Comparison of ENCODE assay signal across 8 cellular contexts in genomic region chr7:149838992-149839408, GRCh38. TPM values are rescaled to one million over a fixed set of nuclear protein-coding genes. Genes with fewer than 3 reads are reported as not detected.
DNase-seq lines count a peak whose midpoint lies in the region; ATAC-seq and TF ChIP-seq lines count a peak whose summit lies in the region.

No MANE protein-coding gene starts in this region.

- H3K36me3 ChIP-seq in BLaER1, result no peaks in the 10 kb centered on the region
- H3K36me3 ChIP-seq in HUES6 (ENCODE audit: control insufficient read depth, insufficient read depth, low read length), result no peaks in the 10 kb centered on the region
- no peaks in the 10 kb centered on the region for H3K36me3 ChIP-seq in right lobe of liver
- no peaks in the 10 kb centered on the region for H3K36me3 ChIP-seq in tibial nerve

- H3K4me3 ChIP-seq in BLaER1 (peak overlapping the region; percentile 87), HUES6 (ENCODE audit: low read depth, low read length) (peak overlapping the region; percentile 98), astrocyte of the cerebellum (ENCODE audit: low read depth, low read length) (peak overlapping the region; percentile 83), right lobe of liver (peak overlapping the region; percentile 82 to 90 (median 82)), tibial nerve (peak overlapping the region; percentile 82 to 100 (median 90))

- WGBS in right lobe of liver (ENCODE audit: insufficient coverage, low coverage, low lambda C conversion rate, missing lambda C conversion rate), result 10% methylated on average over 6 of the region's 6 CpGs
- 12 to 21% methylated on average over 6 of the region's 6 CpGs for WGBS in tibial nerve, 2 donors

- in situ Hi-C loops in astrocyte of the cerebellum (cut with HindIII; ENCODE audit: low sequenced_read_pairs), result no loop called here

- DNase-seq in astrocyte of the cerebellum (ENCODE audit: low read depth), result no peak
- DNase-seq in right lobe of liver, result no peak
- no peak for DNase-seq in tibial nerve (ENCODE audit: low spot score in 2 of 2)
- DNase-seq in retina, result no peak
- DNase-seq in stimulated activated CD4-positive, alpha-beta T cell treated with anti-CD3 and anti-CD28 coated beads, Interleukin-4, amount 100 ng/mL, for 1 hour, result no peak

- H4K20me1 ChIP-seq in BLaER1, result peaks cover 9% of the 10 kb centered on the region; the same call in 1 of the 2 replicates

- peaks cover 20% of the 10 kb centered on the region for H3K4me1 ChIP-seq in BLaER1
- peaks cover 10% of the 10 kb centered on the region; the same call in 1 of the 2 replicates for H3K4me1 ChIP-seq in HUES6 (ENCODE audit: control insufficient read depth, insufficient read depth, low read length)
- peaks cover 0 to 5% (median 2%) of the 10 kb centered on the region in 4 donors for H3K4me1 ChIP-seq in right lobe of liver
- H3K4me1 ChIP-seq in tibial nerve, result peaks cover 0 to 18% (median 5%) of the 10 kb centered on the region in 4 donors

- no peak for TF ChIP-seq CTCF in astrocyte of the cerebellum (IDR thresholded peaks at IDR 0.05; ENCODE audit: low read depth, low read length, missing control alignments)
- TF ChIP-seq CTCF in right lobe of liver (IDR thresholded peaks at IDR 0.05), result no peak
- no peak for TF ChIP-seq CTCF in tibial nerve (IDR thresholded peaks at IDR 0.05)

- TF ChIP-seq POLR2A in right lobe of liver (IDR thresholded peaks at IDR 0.05), result no peak
- no peak for TF ChIP-seq POLR2A in tibial nerve (IDR thresholded peaks at IDR 0.05)

- no peaks in the 10 kb centered on the region for H3K27me3 ChIP-seq in BLaER1
- H3K27me3 ChIP-seq in HUES6 (ENCODE audit: control insufficient read depth, insufficient read depth, low read length), result peaks cover 35% of the 10 kb centered on the region
- H3K27me3 ChIP-seq in right lobe of liver, result no peaks in the 10 kb centered on the region
- no peaks in the 10 kb centered on the region for H3K27me3 ChIP-seq in tibial nerve

- H3K9me3 ChIP-seq in BLaER1 (no peaks in the 10 kb centered on the region), HUES6 (ENCODE audit: control insufficient read depth, insufficient read depth, low read depth, low read length) (no peaks in the 10 kb centered on the region), right lobe of liver (no peaks in the 10 kb centered on the region), tibial nerve (no peaks in the 10 kb centered on the region)

- peak overlapping the region; percentile 87 for H3K4me2 ChIP-seq in BLaER1

- no peak for TF ChIP-seq EP300 in tibial nerve (IDR thresholded peaks at IDR 0.05)

- peak overlapping the region; percentile 89 for H3K27ac ChIP-seq in BLaER1
- H3K27ac ChIP-seq in HUES6 (ENCODE audit: low read depth, low read length), result no peak overlapping the region
- H3K27ac ChIP-seq in right lobe of liver, result peak overlapping the region; percentile 36 to 89 (median 73)
- peak overlapping the region in 3 of 4 donors; percentile 86 to 94 (median 92) for H3K27ac ChIP-seq in tibial nerve

- no peak for ATAC-seq in right lobe of liver
- ATAC-seq in HG03442 (IDR thresholded peaks at IDR 0.05; ENCODE audit: unreplicated experiment), result no peak

- H3K9ac ChIP-seq in BLaER1 (peak overlapping the region; percentile 89), HUES6 (ENCODE audit: low read length) (peak overlapping the region; percentile 74)

- intact Hi-C loops in right lobe of liver (cut with DNase I), result no loop called here

RNA-seq across cellular contexts. Expression of gene ZNF862, which starts 0.8 kb away (rescaled TPM):
- total RNA-seq in right lobe of liver, result 10 to 100 TPM in 2 of 6 experiments, 1 to 10 TPM in 4; 2.5 to 11.3 (median 7.1) TPM
- 10 to 100 TPM; 17.2 to 42.0 (median 29.4) TPM for total RNA-seq in tibial nerve

RNA-seq across cellular contexts. Expression of gene ATP6V0E2, which starts 34.8 kb away (rescaled TPM):
- total RNA-seq in right lobe of liver (10 to 100 TPM; 33.8 to 95.1 (median 70.9) TPM), tibial nerve (10 to 100 TPM; 28.7 to 49.5 (median 38.1) TPM)
